In genomic region chr2:110149330-110150220, GRCh38 we compare ENCODE assay signal across 9 cellular contexts. TPM values are rescaled to one million over a fixed set of nuclear protein-coding genes. Genes with fewer than 3 reads are reported as not detected.
DNase-seq lines count a peak whose midpoint lies in the region; ATAC-seq and TF ChIP-seq lines count a peak whose summit lies in the region.
"Had no signal": no experiment of that assay in that cellular context is flagged by ENCODE, and none has a peak within 500 bp of the region (broad histone marks: within the 10 kb centered on the region; RNA-seq: fewer than 3 reads in every experiment).

No MANE protein-coding gene starts in this region.

- DNase-seq in activated CD4-positive, CD25-positive, alpha-beta regulatory T cell (lab: John Stamatoyannopoulos, UW): no peak
- DNase-seq in RKO (ENCODE audit: low spot score) (peak; percentile 80), esophagus squamous epithelium (lab: John Stamatoyannopoulos, UW) (no peak), skeletal muscle cell (ENCODE audit: low read depth) (peak; percentile 66), MV-4-11 (lab: John Stamatoyannopoulos, UW) (no peak), NCI-H2227 treated with DMSO at 0.1 percent for 48 hours (lab: John Stamatoyannopoulos, UW) (no peak), NCI-H2081 treated with DMSO at 0.1 percent for 48 hours (lab: John Stamatoyannopoulos, UW) (no peak)
- DNase-seq: activated CD4-positive, alpha-beta T cell treated with anti-CD3 and anti-CD28 coated beads, Interleukin-2, amount 10 ng/mL, durations not matched to agents 7 days and 5 days had no signal

- H3K4me3 ChIP-seq in esophagus squamous epithelium (no peak overlapping the region), skeletal muscle cell (ENCODE audit: low read depth, low read length) (no peak overlapping the region)

- H3K4me1 ChIP-seq in esophagus squamous epithelium: peaks cover 4 to 25% (median 8%) of the 10 kb centered on the region in 3 donors

- intact Hi-C loops in esophagus squamous epithelium (cut with DNase I): no loop called here

- TF ChIP-seq POLR2A in esophagus squamous epithelium (IDR thresholded peaks at IDR 0.05): no peak

- H3K27me3 ChIP-seq in esophagus squamous epithelium: no peaks in the 10 kb centered on the region

- ATAC-seq in activated CD4-positive, CD25-positive, alpha-beta regulatory T cell treated with anti-CD3 and anti-CD28 coated beads, Interleukin-2, amount 50 U/mL, for 24 hours: peak; percentile 76 to 83

- peaks cover 0 to 4% (median 3%) of the 10 kb centered on the region in 3 donors for H3K9me3 ChIP-seq in esophagus squamous epithelium

- no peaks in the 10 kb centered on the region for H3K36me3 ChIP-seq in esophagus squamous epithelium

- WGBS in esophagus squamous epithelium, 2 donors: 20 to 47% methylated on average over 5 to 6 of the region's 6 CpGs

- TF ChIP-seq CTCF in esophagus squamous epithelium (IDR thresholded peaks at IDR 0.05): no peak

- H3K27ac ChIP-seq in esophagus squamous epithelium: peak overlapping the region; percentile 49 to 73 (median 52)

RNA-seq across cellular contexts. Expression of gene MALL, which starts 34.0 kb away (rescaled TPM):
- total RNA-seq in esophagus squamous epithelium: 100 to 1,000 TPM; 146 to 534 (median 225) TPM

RNA-seq across cellular contexts. Expression of gene NPHP1, which starts 55.2 kb away (rescaled TPM):
- total RNA-seq in esophagus squamous epithelium: 1 to 10 TPM in 3 of 4 donors, under 1 TPM in 1; 0.57 to 3.8 (median 1.5) TPM

Comparison
In these comparisons a context has a peak if more than half of its experiments do, and no peak if none do; other contexts are left out.
1. DNase-seq: peak in RKO (single experiment) and skeletal muscle cell (single experiment); none in activated CD4-positive, CD25-positive, alpha-beta regulatory T cell (0 of 4), esophagus squamous epithelium (single experiment), MV-4-11 (single experiment), NCI-H2227 treated with DMSO at 0.1 percent for 48 hours (single experiment) and NCI-H2081 treated with DMSO at 0.1 percent for 48 hours (single experiment).